26 cellular contexts compared by ENCODE assay signal in genomic region chr3:12590096-12590495, GRCh38. TPM values are rescaled to one million over a fixed set of nuclear protein-coding genes. Genes with fewer than 3 reads are reported as not detected.
DNase-seq lines count a peak whose midpoint lies in the region; ATAC-seq and TF ChIP-seq lines count a peak whose summit lies in the region.
"Had no signal": no experiment of that assay in that cellular context is flagged by ENCODE, and none has a peak within 500 bp of the region (broad histone marks: within the 10 kb centered on the region; RNA-seq: fewer than 3 reads in every experiment).

No MANE protein-coding gene starts in this region.

- no peaks in the 10 kb centered on the region for H3K27me3 Mint-ChIP-seq in memory B cell
- H3K27me3 Mint-ChIP-seq: activated naive CD4-positive, alpha-beta T cell treated with anti-CD3 and anti-CD28 coated beads, Interleukin-2, amount 10 ng/mL, durations not matched to agents 7 days and 5 days had no signal

- TF ChIP-seq POLR2A in breast epithelium (IDR thresholded peaks at IDR 0.05): no peak

- no peaks in the 10 kb centered on the region for H3K9me3 ChIP-seq in breast epithelium
- H3K9me3 ChIP-seq: upper lobe of left lung had no signal

- intact Hi-C loops in breast epithelium (cut with DNase I; ENCODE audit: low total_unique reads): no loop called here

- H3K36me3 ChIP-seq in breast epithelium: peaks cover 13% of the 10 kb centered on the region

- DNase-seq in AML-193 (lab: John Stamatoyannopoulos, UW) (peak; percentile 34 to 48), CD1c-positive myeloid dendritic cell (ENCODE audit: extremely low spot score) (peak; percentile 58), NOMO-1 treated with dmso at 0.1 percent for 144 hours (lab: John Stamatoyannopoulos, UW; ENCODE audit: unreplicated experiment) (peak; percentile 10), memory B cell (ENCODE audit: low spot score in 2 of 2) (peak in 1 of 2 donors; percentile 12), breast epithelium (ENCODE audit: low spot score in 2 of 2) (no peak), NCI-H748 (lab: John Stamatoyannopoulos, UW; ENCODE audit: unreplicated experiment) (no peak), GM19240 (ENCODE audit: insufficient read length, low spot score) (no peak)
- DNase-seq: activated CD4-positive, alpha-beta T cell treated with anti-CD3 and anti-CD28 coated beads, Interleukin-2, amount 50 U/mL, for 1 hour; activated naive CD4-positive, alpha-beta T cell treated with anti-CD3 and anti-CD28 coated beads, Interleukin-2, amount 10 ng/mL, durations not matched to agents 7 days and 5 days; brain microvascular endothelial cell; Calu3; KG1; NCI-H1092 treated with DMSO at 0.1 percent for 48 hours; NCI-H187 treated with DMSO at 0.1 percent for 48 hours; NCI-H2227 treated with DMSO at 0.1 percent for 48 hours; NCI-H526 treated with DMSO at 0.1 percent for 48 hours; stimulated activated CD4-positive, alpha-beta T cell treated with anti-CD3 and anti-CD28 coated beads, Interleukin-2, amount 100 ng/mL, for 48 hours; upper lobe of left lung had no signal

- no peak overlapping the region for H3K27ac ChIP-seq in breast epithelium
- H3K27ac ChIP-seq: brain microvascular endothelial cell, C4-2B, epithelial cell of prostate, parathyroid adenoma had no signal

- no peak overlapping the region for H3K4me3 ChIP-seq in breast epithelium
- H3K4me3 ChIP-seq: upper lobe of left lung had no signal

- H3K4me1 Mint-ChIP-seq in memory B cell: peaks cover 10% of the 10 kb centered on the region
- H3K4me1 Mint-ChIP-seq: activated naive CD4-positive, alpha-beta T cell treated with anti-CD3 and anti-CD28 coated beads, Interleukin-2, amount 10 ng/mL, durations not matched to agents 7 days and 5 days; WTC11 had no signal

- no peak overlapping the region for H3K27ac Mint-ChIP-seq in memory B cell
- H3K27ac Mint-ChIP-seq: activated naive CD4-positive, alpha-beta T cell treated with anti-CD3 and anti-CD28 coated beads, Interleukin-2, amount 10 ng/mL, durations not matched to agents 7 days and 5 days; WTC11 had no signal

- no peaks in the 10 kb centered on the region for H3K9me3 Mint-ChIP-seq in memory B cell
- H3K9me3 Mint-ChIP-seq: activated naive CD4-positive, alpha-beta T cell treated with anti-CD3 and anti-CD28 coated beads, Interleukin-2, amount 10 ng/mL, durations not matched to agents 7 days and 5 days; stimulated activated effector memory CD8-positive, alpha-beta T cell treated with anti-CD3 and anti-CD28 coated beads, Interleukin-12 subunit alpha, Interleukin-12 subunit beta, amount 100 ng/mL, for 72 hours; WTC11 had no signal

- no peak for TF ChIP-seq CTCF in breast epithelium (IDR thresholded peaks at IDR 0.05)

- H3K27me3 ChIP-seq in breast epithelium: no peaks in the 10 kb centered on the region
- H3K27me3 ChIP-seq: brain microvascular endothelial cell, upper lobe of left lung had no signal

- peaks cover 28% of the 10 kb centered on the region for H3K36me3 Mint-ChIP-seq in memory B cell

- H3K4me1 ChIP-seq in breast epithelium: no peaks in the 10 kb centered on the region
- H3K4me1 ChIP-seq: upper lobe of left lung had no signal

- H3K4me3 Mint-ChIP-seq in memory B cell: no peak overlapping the region
- H3K4me3 Mint-ChIP-seq: activated naive CD4-positive, alpha-beta T cell treated with anti-CD3 and anti-CD28 coated beads, Interleukin-2, amount 10 ng/mL, durations not matched to agents 7 days and 5 days; stimulated activated effector memory CD8-positive, alpha-beta T cell treated with anti-CD3 and anti-CD28 coated beads, Interleukin-12 subunit alpha, Interleukin-12 subunit beta, amount 100 ng/mL, for 72 hours; WTC11 had no signal

- peak; percentile 97 for ATAC-seq in memory B cell (ENCODE audit: low read depth)
- ATAC-seq: SK-N-SH treated with all-trans-retinoic acid at 6 μM for 48 hours; stimulated activated effector memory CD8-positive, alpha-beta T cell treated with anti-CD3 and anti-CD28 coated beads, Interleukin-12 subunit alpha, Interleukin-12 subunit beta, amount 100 ng/mL, for 72 hours; WTC11 had no signal

RNA-seq across cellular contexts. Expression of gene MKRN2, which starts 33.2 kb away (rescaled TPM):
- 10 to 100 TPM; 34.7 to 37.3 (median 36.1) TPM for total RNA-seq in breast epithelium

RNA-seq across cellular contexts. Expression of gene MKRN2OS, which starts 44.8 kb away (rescaled TPM):
- total RNA-seq in breast epithelium: 1 to 10 TPM in 2 of 3 donors, not detected in 1; 1.0 to 3.6 TPM
- total RNA-seq: Daoy, HT1080, WTC11 had no signal

Comparison
In these comparisons a context has a peak if more than half of its experiments do, and no peak if none do; other contexts are left out.
1. DNase-seq: peak in AML-193 (2 of 2), CD1c-positive myeloid dendritic cell (single experiment) and NOMO-1 treated with dmso at 0.1 percent for 144 hours (single experiment); none in breast epithelium (0 of 2), NCI-H748 (single experiment) and GM19240 (single experiment).